Comparison of ENCODE assay signal across 9 cellular contexts in genomic region chr13:40344270-40345148, GRCh38.
DNase-seq lines count a peak whose midpoint lies in the region; ATAC-seq and TF ChIP-seq lines count a peak whose summit lies in the region.
"Had no signal": no experiment of that assay in that cellular context is flagged by ENCODE, and none has a peak within 500 bp of the region (broad histone marks: within the 10 kb centered on the region; RNA-seq: fewer than 3 reads in every experiment).

No MANE protein-coding gene starts in this region.

- no peaks in the 10 kb centered on the region for H3K36me3 ChIP-seq in SU-DHL-6 (ENCODE audit: low read length)
- H3K36me3 ChIP-seq in left lung = no peaks in the 10 kb centered on the region
- H3K36me3 ChIP-seq: WERI-Rb-1 had no signal

- no peaks in the 10 kb centered on the region for H3K27me3 ChIP-seq in SU-DHL-6 (ENCODE audit: low read length)
- H3K27me3 ChIP-seq in left lung = no peaks in the 10 kb centered on the region

- H3F3A ChIP-seq in SU-DHL-6 (ENCODE audit: insufficient read depth) = no peaks in the 10 kb centered on the region

- no peaks in the 10 kb centered on the region for H3K4me1 ChIP-seq in left lung

- no peak overlapping the region for H2AFZ ChIP-seq in SU-DHL-6 (ENCODE audit: low read depth, low read length, severe bottlenecking)

- no peaks in the 10 kb centered on the region for H3K79me2 ChIP-seq in SU-DHL-6 (ENCODE audit: insufficient read depth, low read length)

- peak overlapping the region; percentile 5 for H3K4me2 ChIP-seq in SU-DHL-6 (ENCODE audit: low read depth, low read length, poor library complexity, severe bottlenecking)

- ATAC-seq in GM21515 (IDR thresholded peaks at IDR 0.05; ENCODE audit: unreplicated experiment) (peak; percentile 59), left lung (peak; percentile 43), GM18858 (IDR thresholded peaks at IDR 0.05; ENCODE audit: unreplicated experiment) (no peak)

- H3K4me3 ChIP-seq in SU-DHL-6 (ENCODE audit: insufficient read depth, low read length, poor library complexity, severe bottlenecking) = no peak overlapping the region
- no peak overlapping the region for H3K4me3 ChIP-seq in left lung

- no peaks in the 10 kb centered on the region for H3K9me2 ChIP-seq in SU-DHL-6 (replicated peaks; ENCODE audit: insufficient read depth, low read length)

- intact Hi-C loops in left lung (cut with DNase I) = no loop called here

- no peaks in the 10 kb centered on the region for H4K20me1 ChIP-seq in SU-DHL-6 (ENCODE audit: low read depth, low read length)

- H3K9ac ChIP-seq in SU-DHL-6 (ENCODE audit: low read length) = no peak overlapping the region

- peak; percentile 80 for DNase-seq in DMS 273 (lab: John Stamatoyannopoulos, UW; ENCODE audit: unreplicated experiment)
- no peak for DNase-seq in left lung
- no peak for DNase-seq in SIG-M5 treated with dmso at 0.1 percent for 504 hours (lab: John Stamatoyannopoulos, UW; ENCODE audit: unreplicated experiment)
- no peak for DNase-seq in activated CD4-positive, alpha-beta T cell treated with anti-CD3 and anti-CD28 coated beads for 48 hours
- no peak for DNase-seq in SHP77 (lab: John Stamatoyannopoulos, UW)
- DNase-seq: WERI-Rb-1 had no signal

- TF ChIP-seq CTCF in SU-DHL-6 (IDR thresholded peaks at IDR 0.05; ENCODE audit: insufficient read depth, low read length, poor library complexity, severe bottlenecking) (no peak), left lung (IDR thresholded peaks at IDR 0.05) (no peak)

- H3K9me3 ChIP-seq in SU-DHL-6 (ENCODE audit: insufficient read depth, low read length) (no peaks in the 10 kb centered on the region), left lung (no peaks in the 10 kb centered on the region)

- H3K27ac ChIP-seq in SU-DHL-6 (ENCODE audit: low read depth, low read length) (no peak overlapping the region), left lung (no peak overlapping the region)
- H3K27ac ChIP-seq: WERI-Rb-1 had no signal
